ENCODE assay signal across 7 cellular contexts in genomic region chr2:176557821-176558220, GRCh38.
"Had no signal": no experiment of that assay in that cellular context is flagged by ENCODE, and none has a peak within 500 bp of the region (broad histone marks: within the 10 kb centered on the region; RNA-seq: fewer than 3 reads in every experiment).

No MANE protein-coding gene starts in this region.

- FAIRE-seq: HepG2, HTR-8/SVneo had no signal

- ATAC-seq: HepG2 had no signal

- DNase-seq: IMR-90, Karpas-422, KBM-7, KG1 had no signal

- H3K27ac ChIP-seq: HL-60 had no signal
